ENCODE assay signal across 15 cellular contexts in genomic region chr14:74834682-74835392, GRCh38. TPM values are rescaled to one million over a fixed set of nuclear protein-coding genes. Genes with fewer than 3 reads are reported as not detected.
DNase-seq lines count a peak whose midpoint lies in the region; ATAC-seq, FAIRE-seq and TF ChIP-seq lines count a peak whose summit lies in the region.
"Had no signal": no experiment of that assay in that cellular context is flagged by ENCODE, and none has a peak within 500 bp of the region (broad histone marks: within the 10 kb centered on the region; RNA-seq: fewer than 3 reads in every experiment).

No MANE protein-coding gene starts in this region.

- SMC1A ChIA-PET in GM12878 (lab: Charles Lee; ENCODE audit: uncharacterized antibody, unreplicated experiment), result interaction anchor here (0.7 to 3.4 kb wide), 8 partner anchors 9 to 226 kb away, joined by 3 to 11 read pairs (median 3); partner anchors contain the start of gene YLPM1

- TF ChIP-seq CTCF in GM12878 (IDR thresholded peaks at IDR 0.05 in 2 of 3, conservative IDR thresholded peaks at IDR 0.05 in 1 of 3; ENCODE audit: control insufficient read depth in 2 of 3, extremely low read depth in 1 of 3, insufficient read depth in 1 of 3, low read depth in 3 of 3, low read length in 3 of 3), result no peak
- no peak for TF ChIP-seq CTCF in gastrocnemius medialis (IDR thresholded peaks at IDR 0.05 in 4 of 5, conservative IDR thresholded peaks at IDR 0.05 in 1 of 5)

- CTCF ChIA-PET in GM12878 (lab: Yijun Ruan, JAX), result interaction anchor here (0.9 to 10.6 kb wide), 7 partner anchors 8 to 226 kb away, joined by 3 to 106 read pairs (median 8); no protein-coding TSS in a partner anchor

- BruUV-seq in GM12878 (replicated peaks; lab: Mats Ljungman, UMichigan), result TSS peak; percentile 12

- no peak overlapping the region for H2AFZ ChIP-seq in Karpas-422 (ENCODE audit: low read length)
- no peak overlapping the region for H2AFZ ChIP-seq in GM12878 (ENCODE audit: control insufficient read depth, low read depth, low read length)

- no peak overlapping the region for H3K4me2 ChIP-seq in Karpas-422 (ENCODE audit: low read depth, low read length, poor library complexity, severe bottlenecking)
- no peak overlapping the region for H3K4me2 ChIP-seq in GM12878 (ENCODE audit: control insufficient read depth, insufficient read depth)

- POLR2A ChIA-PET in GM12878 (lab: Charles Lee), result interaction anchor here (0.5 to 0.6 kb wide), 2 partner anchors 49 to 1046 kb away, joined by 3 to 4 read pairs; no protein-coding TSS in a partner anchor
- POLR2A ChIA-PET in naive thymus-derived CD8-positive, alpha-beta T cell (lab: Charles Lee), result interaction anchor here (0.6 to 1.6 kb wide), 4 partner anchors 15 to 55 kb away, joined by 3 to 6 read pairs (median 4); no protein-coding TSS in a partner anchor

- peaks cover 7 to 24% (median 13%) of the 10 kb centered on the region in 3 donors for H3K36me3 Mint-ChIP-seq in naive thymus-derived CD8-positive, alpha-beta T cell

- peaks cover 35% of the 10 kb centered on the region for H3K4me1 ChIP-seq in Karpas-422 (ENCODE audit: low read length)
- peaks cover 42% of the 10 kb centered on the region for H3K4me1 ChIP-seq in GM12878 (ENCODE audit: control insufficient read depth, insufficient read depth, low read length)
- H3K4me1 ChIP-seq in gastrocnemius medialis, result no peaks in the 10 kb centered on the region

- DNase-seq in Daoy (ENCODE audit: low read depth), result peak; percentile 18
- no peak for DNase-seq in Karpas-422
- DNase-seq in GM12878 (ENCODE audit: low read depth, low spot score), result no peak
- no peak for DNase-seq in naive thymus-derived CD8-positive, alpha-beta T cell
- no peak for DNase-seq in T-helper 9 cell
- DNase-seq in gastrocnemius medialis, result no peak
- DNase-seq in activated gamma-delta T cell (lab: John Stamatoyannopoulos, UW), result no peak
- DNase-seq: brain microvascular endothelial cell; HCEC 1CT; Kasumi-1; NCI-H2107; retina; stimulated activated CD4-positive, alpha-beta T cell treated with anti-CD3 and anti-CD28 coated beads, Interleukin-4, amount 100 ng/mL, for 24 hours; T1000 had no signal

- H3K9me2 ChIP-seq in Karpas-422 (replicated peaks; ENCODE audit: insufficient read depth, low read length), result no peaks in the 10 kb centered on the region

- in situ Hi-C loops in GM12878 (cut with MboI), result no loop called here
- in situ Hi-C loops in gastrocnemius medialis (cut with MboI; ENCODE audit: low sequenced_read_pairs in 4 of 4), result no loop called here

- H3K27me3 ChIP-seq in Karpas-422 (ENCODE audit: low read length) (no peaks in the 10 kb centered on the region), GM12878 (replicated peaks in 1 of 2; ENCODE audit: control insufficient read depth in 2 of 2, insufficient read depth in 2 of 2, low read length in 1 of 2) (no peaks in the 10 kb centered on the region), gastrocnemius medialis (no peaks in the 10 kb centered on the region)
- H3K27me3 ChIP-seq: brain microvascular endothelial cell had no signal

- no peaks in the 10 kb centered on the region for H3K9me3 Mint-ChIP-seq in naive thymus-derived CD8-positive, alpha-beta T cell

- H3K4me3 Mint-ChIP-seq in naive thymus-derived CD8-positive, alpha-beta T cell, result peak overlapping the region in 8 of 10 donors; percentile 11 to 89 (median 32)

- H3K4me1 Mint-ChIP-seq in naive thymus-derived CD8-positive, alpha-beta T cell, result peaks cover 18 to 53% (median 50%) of the 10 kb centered on the region in 4 donors

- no peak for FAIRE-seq in GM12878 (lab: Jason Lieb, UNC)

- H3K9ac ChIP-seq in Karpas-422 (ENCODE audit: low read length), result no peak overlapping the region
- no peak overlapping the region for H3K9ac ChIP-seq in GM12878 (ENCODE audit: control insufficient read depth, insufficient read depth, low read length)

- H3K79me2 ChIP-seq in Karpas-422 (ENCODE audit: low read length) (no peaks in the 10 kb centered on the region), GM12878 (ENCODE audit: control insufficient read depth, insufficient read depth, low read length) (no peaks in the 10 kb centered on the region)

- peak overlapping the region; percentile 77 to 99 (median 96) for H3K27ac Mint-ChIP-seq in naive thymus-derived CD8-positive, alpha-beta T cell

- ATAC-seq in GM12878 (no peak), gastrocnemius medialis (no peak), GM19397 (IDR thresholded peaks at IDR 0.05; ENCODE audit: unreplicated experiment) (no peak)
- ATAC-seq in naive thymus-derived CD8-positive, alpha-beta T cell, result no peak

- H3K9me3 ChIP-seq in Karpas-422 (ENCODE audit: low read length), result no peaks in the 10 kb centered on the region
- H3K9me3 ChIP-seq in GM12878 (replicated peaks; ENCODE audit: control insufficient read depth, insufficient read depth, low read length), result no peaks in the 10 kb centered on the region
- H3K9me3 ChIP-seq in gastrocnemius medialis, result no peaks in the 10 kb centered on the region

- H3K36me3 ChIP-seq in Karpas-422 (ENCODE audit: insufficient read depth, low read length), result peaks cover 35% of the 10 kb centered on the region
- peaks cover 4 to 5% of the 10 kb centered on the region in 2 experiments for H3K36me3 ChIP-seq in GM12878 (ENCODE audit: control insufficient read depth in 2 of 2, insufficient read depth in 2 of 2, low read length in 1 of 2)
- peaks cover 0 to 29% of the 10 kb centered on the region in 2 donors for H3K36me3 ChIP-seq in gastrocnemius medialis

- no peak for TF ChIP-seq RAD21 in GM12878 (IDR thresholded peaks at IDR 0.05; ENCODE audit: insufficient read depth, low read depth, low read length)

- TF ChIP-seq POLR2A in GM12878 (IDR thresholded peaks at IDR 0.05; ENCODE audit: low read depth, low read length) (no peak), gastrocnemius medialis (IDR thresholded peaks at IDR 0.05) (no peak)

- H3K4me3 ChIP-seq in Karpas-422 (ENCODE audit: low read length) (no peak overlapping the region), GM12878 (no peak overlapping the region), gastrocnemius medialis (no peak overlapping the region)

- 76% methylated on average over 5 of the region's 5 CpGs for WGBS in GM12878 (ENCODE audit: insufficient coverage, insufficient replicate concordance, low lambda C conversion rate, missing lambda C conversion rate)

- H3K27ac ChIP-seq in Karpas-422 (ENCODE audit: low read length), result peak overlapping the region; percentile 78
- H3K27ac ChIP-seq in GM12878 (ENCODE audit: control insufficient read depth, insufficient read depth), result peak overlapping the region; percentile 60; the same call in 1 of the 2 replicates
- H3K27ac ChIP-seq in gastrocnemius medialis, result no peak overlapping the region
- H3K27ac ChIP-seq: brain microvascular endothelial cell had no signal

- TF ChIP-seq EP300 in GM12878 (IDR thresholded peaks at IDR 0.05; ENCODE audit: borderline replicate concordance in 1 of 2, control insufficient read depth in 1 of 2, low read depth in 2 of 2, low read length in 2 of 2), result no peak

- H3K27me3 Mint-ChIP-seq in naive thymus-derived CD8-positive, alpha-beta T cell, result no peaks in the 10 kb centered on the region

- intact Hi-C loops in GM12878 (cut with micrococcal nuclease; ENCODE audit: unreplicated experiment), result no loop called here
- intact Hi-C loops in gastrocnemius medialis (cut with DNase I; ENCODE audit: low total_unique reads), result no loop called here

- no peaks in the 10 kb centered on the region for H4K20me1 ChIP-seq in Karpas-422 (ENCODE audit: insufficient read depth, low read depth, low read length)
- no peaks in the 10 kb centered on the region for H4K20me1 ChIP-seq in GM12878 (ENCODE audit: control insufficient read depth, insufficient read depth)

- RAD21 ChIA-PET in GM12878 (lab: Charles Lee; ENCODE audit: unreplicated experiment), result interaction anchor here (1.1 to 2.4 kb wide), 6 partner anchors 15 to 220 kb away, joined by 3 to 7 read pairs (median 3); partner anchors contain the start of gene YLPM1

RNA-seq across cellular contexts. Expression of gene PROX2, which starts 41.1 kb away (rescaled TPM):
- total RNA-seq in Daoy (2014; rRNA removed; shearing (Covaris generic)), result not detected in 2 replicates
- 2.3 and 2.6 TPM in 2 replicates for total RNA-seq in Karpas-422 (2014; rRNA removed; shearing (Covaris generic); ENCODE audit: low replicate concordance)
- total RNA-seq in GM12878 (2013; cell fraction: nucleolus; rRNA removed), result not detected in 2 replicates
- total RNA-seq in GM12878 (2014; rRNA removed), result 0.16 and 0.23 TPM in 2 replicates
- 0.27 and 0.37 TPM in 2 replicates for total RNA-seq in GM12878 (2014; rRNA removed; fragmentation: Illumina TruSeq; extraction: Trizol)
- 0.11 and 0.33 TPM in 2 replicates for total RNA-seq in GM12878 (2021)
- polyA plus RNA-seq in GM12878 (2011; ENCODE audit: low read depth), result 0.29 TPM
- 0.03 and 0.11 TPM in 2 replicates for polyA plus RNA-seq in GM12878 (2011; rRNA removed)
- polyA plus RNA-seq in GM12878 (2011; cell fraction: cytosol; rRNA removed), result not detected in 2 replicates
- polyA plus RNA-seq in GM12878 (2011; cell fraction: nucleus; rRNA removed), result 0.03 TPM in 1 of 2 replicates, not detected in the other
- 0.38 and 0.50 TPM in 2 replicates for polyA plus RNA-seq in GM12878 (2012)
- polyA plus RNA-seq in GM12878 (2014; fragmentation: Illumina TruSeq; extraction: Trizol), result 0.16 TPM in 1 of 2 replicates, not detected in the other
- under 1 TPM; 0.04 to 0.05 TPM for polyA plus RNA-seq in GM12878 (2014; fragmentation: Nextera tagmentation; extraction: Ambion mirVana)
- 0.08 and 0.12 TPM in 2 replicates for polyA plus RNA-seq in GM12878 (2014; rRNA removed)
- under 1 TPM; 0.28 to 0.42 TPM for polyA plus RNA-seq in GM12878 (2016; fragmentation: Nextera tagmentation; extraction: Ambion mirVana)
- not detected in 2 replicates for polyA minus RNA-seq in GM12878 (2011; rRNA and poly(A)+ RNA removed)
- not detected in 2 replicates for polyA minus RNA-seq in GM12878 (2011; cell fraction: cytosol; rRNA and poly(A)+ RNA removed)
- not detected in 2 replicates for polyA minus RNA-seq in GM12878 (2011; cell fraction: nucleus; rRNA and poly(A)+ RNA removed)
- under 1 TPM; 0.52 to 0.75 TPM for total RNA-seq in naive thymus-derived CD8-positive, alpha-beta T cell
- under 1 TPM; 0.12 to 0.50 (median 0.22) TPM for polyA plus RNA-seq in naive thymus-derived CD8-positive, alpha-beta T cell
- not detected for total RNA-seq in gastrocnemius medialis

RNA-seq across cellular contexts. Expression of gene DLST, which starts 46.9 kb away (rescaled TPM):
- 40.8 and 43.2 TPM in 2 replicates for total RNA-seq in Daoy (2014; rRNA removed; shearing (Covaris generic))
- total RNA-seq in Karpas-422 (2014; rRNA removed; shearing (Covaris generic); ENCODE audit: low replicate concordance), result 101 and 105 TPM in 2 replicates
- 115 and 132 TPM in 2 replicates for total RNA-seq in GM12878 (2013; cell fraction: nucleolus; rRNA removed)
- total RNA-seq in GM12878 (2014; rRNA removed) (64.7 and 67.0 TPM in 2 replicates), GM12878 (2014; rRNA removed; fragmentation: Illumina TruSeq; extraction: Trizol) (68.3 and 72.9 TPM in 2 replicates), GM12878 (2021) (118 and 126 TPM in 2 replicates), gastrocnemius medialis (100 to 1,000 TPM in 2 of 4 donors, 10 to 100 TPM in 2; 71.3 to 157 (median 105) TPM)
- 49.5 TPM for polyA plus RNA-seq in GM12878 (2011; ENCODE audit: low read depth)
- polyA plus RNA-seq in GM12878 (2011; rRNA removed) (127 and 141 TPM in 2 replicates), GM12878 (2014; fragmentation: Illumina TruSeq; extraction: Trizol) (116 and 119 TPM in 2 replicates), GM12878 (2014; fragmentation: Nextera tagmentation; extraction: Ambion mirVana) (10 to 100 TPM in 1 of 2 experiments, 1 to 10 TPM in 1; 2.9 to 12.2 TPM), GM12878 (2014; rRNA removed) (113 and 116 TPM in 2 replicates), GM12878 (2016; fragmentation: Nextera tagmentation; extraction: Ambion mirVana) (10 to 100 TPM; 10.8 to 14.9 TPM)
- polyA plus RNA-seq in GM12878 (2011; cell fraction: cytosol; rRNA removed), result 189 and 215 TPM in 2 replicates
- 134 and 155 TPM in 2 replicates for polyA plus RNA-seq in GM12878 (2011; cell fraction: nucleus; rRNA removed)
- polyA plus RNA-seq in GM12878 (2012), result 68.5 and 77.5 TPM in 2 replicates
- 130 and 164 TPM in 2 replicates for polyA minus RNA-seq in GM12878 (2011; rRNA and poly(A)+ RNA removed)
- 32.6 and 43.8 TPM in 2 replicates for polyA minus RNA-seq in GM12878 (2011; cell fraction: cytosol; rRNA and poly(A)+ RNA removed)
- 40.4 and 50.0 TPM in 2 replicates for polyA minus RNA-seq in GM12878 (2011; cell fraction: nucleus; rRNA and poly(A)+ RNA removed)
- total RNA-seq in naive thymus-derived CD8-positive, alpha-beta T cell, result 100 to 1,000 TPM; 118 to 120 TPM
- polyA plus RNA-seq in naive thymus-derived CD8-positive, alpha-beta T cell, result 1 to 10 TPM; 8.8 to 9.3 (median 8.9) TPM

Comparison
In these comparisons a context has a peak if more than half of its experiments do, and no peak if none do; other contexts are left out.
1. H3K27ac ChIP-seq: peak in Karpas-422 (single experiment) and GM12878 (single experiment); none in gastrocnemius medialis (0 of 4).